In the genomic region with DNA sequence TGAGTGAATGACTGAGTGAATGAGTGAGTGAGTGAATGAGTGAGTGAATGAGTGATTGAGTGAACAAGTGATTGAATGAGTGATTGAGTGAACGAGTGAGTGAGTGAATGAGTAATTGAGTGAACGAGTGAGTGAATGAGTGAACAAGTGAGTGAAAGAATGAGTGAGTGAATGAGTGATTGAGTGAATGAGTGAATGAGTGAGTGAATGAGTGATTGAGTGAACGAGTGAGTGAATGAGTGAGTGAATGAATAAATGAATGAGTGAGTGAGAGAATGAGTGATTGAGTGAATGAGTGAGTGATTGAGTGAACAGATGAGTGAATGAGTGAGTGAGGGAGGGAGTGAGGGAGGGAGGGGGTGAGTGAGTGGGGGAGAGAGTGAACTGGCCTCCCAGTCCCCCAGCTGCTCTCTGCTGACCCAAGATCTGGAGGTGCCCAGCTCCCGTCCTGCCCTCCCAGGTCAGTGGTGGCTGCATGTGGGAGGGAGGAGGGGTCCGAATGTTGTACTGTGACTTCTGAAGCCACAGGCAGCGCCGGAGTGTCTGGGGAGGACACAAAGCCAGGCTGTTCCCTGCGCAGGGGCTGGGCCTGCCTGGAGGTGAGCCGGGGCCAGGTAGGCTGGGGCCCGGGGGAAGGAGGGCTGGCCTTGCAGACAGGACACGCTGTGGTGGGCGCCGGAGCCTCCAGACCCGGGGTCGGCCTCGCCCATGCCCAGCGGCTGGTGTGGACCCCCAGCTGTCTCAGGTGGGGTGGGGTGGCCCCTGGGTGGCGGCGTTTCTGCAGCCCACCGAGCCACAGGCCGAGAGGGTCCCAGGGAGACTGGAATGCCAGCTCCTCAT, we compare ENCODE assay signal across 2 cellular contexts.
A peak's percentile ranks its signal among the peaks of the same experiment; 100 is the strongest.
TF ChIP-seq lines count a peak whose summit lies in the region.

No MANE protein-coding gene starts in this region.

TF ChIP-seq in HEK293T, 16 proteins besides CTCF, POLR2A, EP300 and RAD21:
- TF ChIP-seq FOXA1 (IDR thresholded peaks at IDR 0.05): no peak
- TF ChIP-seq PKNOX1 (IDR thresholded peaks at IDR 0.05): peak; percentile 71; the same call in 1 of the 2 replicates
TF ChIP-seq in HEK293T: peak in this region for 1.

TF ChIP-seq in K562, 482 proteins besides CTCF, POLR2A, EP300 and RAD21 (continues in another document):
- TF ChIP-seq TSHZ1 (CRISPR knock-in tag; IDR thresholded peaks at IDR 0.05): no peak
- peak; percentile 13 for TF ChIP-seq MEIS2 (IDR thresholded peaks at IDR 0.05; ENCODE audit: partially characterized antibody)
- TF ChIP-seq ZNF282 (CRISPR knock-in tag; IDR thresholded peaks at IDR 0.05): no peak
- TF ChIP-seq GATAD2B (IDR thresholded peaks at IDR 0.05; ENCODE audit: borderline replicate concordance): no peak
- no peak for TF ChIP-seq MTA2 (IDR thresholded peaks at IDR 0.05; ENCODE audit: low read depth)
- TF ChIP-seq FOSL1 (tag; conservative IDR thresholded peaks at IDR 0.05): no peak
- TF ChIP-seq RB1 (IDR thresholded peaks at IDR 0.05; ENCODE audit: low read depth): no peak
- no peak for TF ChIP-seq ZNF354B (CRISPR knock-in tag; IDR thresholded peaks at IDR 0.05)
- TF ChIP-seq, protein P1, sequence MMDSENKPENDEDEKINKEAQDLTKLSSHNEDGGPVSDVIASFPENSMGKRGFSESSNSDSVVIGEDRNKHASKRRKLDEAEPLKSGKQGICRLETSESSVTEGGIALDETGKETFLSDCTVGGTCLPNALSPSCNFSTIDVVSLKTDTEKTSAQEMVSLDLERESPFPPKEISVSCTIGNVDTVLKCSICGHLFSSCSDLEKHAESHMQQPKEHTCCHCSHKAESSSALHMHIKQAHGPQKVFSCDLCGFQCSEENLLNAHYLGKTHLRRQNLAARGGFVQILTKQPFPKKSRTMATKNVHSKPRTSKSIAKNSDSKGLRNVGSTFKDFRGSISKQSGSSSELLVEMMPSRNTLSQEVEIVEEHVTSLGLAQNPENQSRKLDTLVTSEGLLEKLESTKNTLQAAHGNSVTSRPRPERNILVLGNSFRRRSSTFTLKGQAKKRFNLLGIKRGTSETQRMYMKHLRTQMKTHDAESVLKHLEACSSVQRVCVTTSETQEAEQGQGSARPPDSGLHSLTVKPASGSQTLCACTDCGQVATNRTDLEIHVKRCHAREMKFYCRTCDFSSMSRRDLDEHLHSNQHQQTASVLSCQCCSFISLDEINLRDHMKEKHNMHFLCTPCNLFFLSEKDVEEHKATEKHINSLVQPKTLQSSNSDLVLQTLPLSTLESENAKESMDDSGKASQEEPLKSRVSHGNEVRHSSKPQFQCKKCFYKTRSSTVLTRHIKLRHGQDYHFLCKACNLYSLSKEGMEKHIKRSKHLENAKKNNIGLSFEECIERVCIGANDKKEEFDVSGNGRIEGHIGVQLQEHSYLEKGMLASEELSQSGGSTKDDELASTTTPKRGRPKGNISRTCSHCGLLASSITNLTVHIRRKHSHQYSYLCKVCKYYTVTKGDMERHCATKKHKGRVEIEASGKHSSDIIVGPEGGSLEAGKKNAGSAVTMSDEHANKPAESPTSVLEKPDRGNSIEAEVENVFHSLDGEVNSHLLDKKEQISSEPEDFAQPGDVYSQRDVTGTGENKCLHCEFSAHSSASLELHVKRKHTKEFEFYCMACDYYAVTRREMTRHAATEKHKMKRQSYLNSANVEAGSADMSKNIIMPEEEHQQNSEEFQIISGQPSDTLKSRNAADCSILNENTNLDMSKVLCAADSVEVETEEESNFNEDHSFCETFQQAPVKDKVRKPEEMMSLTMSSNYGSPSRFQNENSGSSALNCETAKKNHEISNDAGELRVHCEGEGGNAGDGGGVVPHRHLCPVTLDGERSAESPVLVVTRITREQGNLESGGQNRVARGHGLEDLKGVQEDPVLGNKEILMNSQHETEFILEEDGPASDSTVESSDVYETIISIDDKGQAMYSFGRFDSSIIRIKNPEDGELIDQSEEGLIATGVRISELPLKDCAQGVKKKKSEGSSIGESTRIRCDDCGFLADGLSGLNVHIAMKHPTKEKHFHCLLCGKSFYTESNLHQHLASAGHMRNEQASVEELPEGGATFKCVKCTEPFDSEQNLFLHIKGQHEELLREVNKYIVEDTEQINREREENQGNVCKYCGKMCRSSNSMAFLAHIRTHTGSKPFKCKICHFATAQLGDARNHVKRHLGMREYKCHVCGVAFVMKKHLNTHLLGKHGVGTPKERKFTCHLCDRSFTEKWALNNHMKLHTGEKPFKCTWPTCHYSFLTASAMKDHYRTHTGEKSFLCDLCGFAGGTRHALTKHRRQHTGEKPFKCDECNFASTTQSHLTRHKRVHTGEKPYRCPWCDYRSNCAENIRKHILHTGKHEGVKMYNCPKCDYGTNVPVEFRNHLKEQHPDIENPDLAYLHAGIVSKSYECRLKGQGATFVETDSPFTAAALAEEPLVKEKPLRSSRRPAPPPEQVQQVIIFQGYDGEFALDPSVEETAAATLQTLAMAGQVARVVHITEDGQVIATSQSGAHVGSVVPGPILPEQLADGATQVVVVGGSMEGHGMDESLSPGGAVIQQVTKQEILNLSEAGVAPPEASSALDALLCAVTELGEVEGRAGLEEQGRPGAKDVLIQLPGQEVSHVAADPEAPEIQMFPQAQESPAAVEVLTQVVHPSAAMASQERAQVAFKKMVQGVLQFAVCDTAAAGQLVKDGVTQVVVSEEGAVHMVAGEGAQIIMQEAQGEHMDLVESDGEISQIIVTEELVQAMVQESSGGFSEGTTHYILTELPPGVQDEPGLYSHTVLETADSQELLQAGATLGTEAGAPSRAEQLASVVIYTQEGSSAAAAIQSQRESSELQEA (IDR thresholded peaks at IDR 0.05; ENCODE audit: low read depth): 0 out of 2 replicates have a peak, but pooled peaks have one; percentile 10
- TF ChIP-seq FOXP1 (CRISPR knock-in tag; IDR thresholded peaks at IDR 0.05): no peak
- TF ChIP-seq PKNOX1 (IDR thresholded peaks at IDR 0.05): peak; percentile 57
- peak; percentile 40 to 42; a peak in 3 of 4 replicates for TF ChIP-seq NRF1 (conservative IDR thresholded peaks at IDR 0.05 in 1 of 2, IDR thresholded peaks at IDR 0.05 in 1 of 2)
- TF ChIP-seq TCF7L2 (IDR thresholded peaks at IDR 0.05; ENCODE audit: low read depth, low read length): no peak
- no peak for TF ChIP-seq KAT2B (IDR thresholded peaks at IDR 0.05; ENCODE audit: low read depth, low read length)
- no peak for TF ChIP-seq HMG20B (CRISPR knock-in tag; IDR thresholded peaks at IDR 0.05)
- peak in 1 of 2 experiments; percentile 94; a peak in 2 of 4 replicates for TF ChIP-seq ZNF318 (IDR thresholded peaks at IDR 0.05; ENCODE audit: borderline replicate concordance in 1 of 2, low read depth in 1 of 2)
- no peak for TF ChIP-seq NONO (IDR thresholded peaks at IDR 0.05; ENCODE audit: low read depth in 2 of 2, low read length in 1 of 2)
- TF ChIP-seq MCM2 (IDR thresholded peaks at IDR 0.05; ENCODE audit: low read depth): no peak
- TF ChIP-seq BCL6 (CRISPR knock-in tag; IDR thresholded peaks at IDR 0.05): no peak
- no peak for TF ChIP-seq TARDBP (IDR thresholded peaks at IDR 0.05)
- no peak for TF ChIP-seq GABPA (tag; conservative IDR thresholded peaks at IDR 0.05; ENCODE audit: low read depth)
- no peak for TF ChIP-seq CSDE1 (IDR thresholded peaks at IDR 0.05)
- no peak for TF ChIP-seq ZBTB49 (CRISPR knock-in tag; IDR thresholded peaks at IDR 0.05; ENCODE audit: borderline replicate concordance)
- TF ChIP-seq RBM34 (IDR thresholded peaks at IDR 0.05; ENCODE audit: borderline replicate concordance, insufficient read depth, low read length): no peak
- TF ChIP-seq SOX6 (IDR thresholded peaks at IDR 0.05): no peak
- no peak for TF ChIP-seq ZNF140 (CRISPR knock-in tag; IDR thresholded peaks at IDR 0.05)
- peak in 1 of 2 experiments; percentile 63; a peak in 2 of 4 replicates for TF ChIP-seq HDAC1 (IDR thresholded peaks at IDR 0.05)
- 0 out of 2 replicates have a peak, but pooled peaks have one; percentile 16 for TF ChIP-seq CC2D1A (IDR thresholded peaks at IDR 0.05)
